ENCODE assay signal across 25 cellular contexts in genomic region chr1:27353629-27354028, GRCh38. TPM values are rescaled to one million over a fixed set of nuclear protein-coding genes. Genes with fewer than 3 reads are reported as not detected.
DNase-seq lines count a peak whose midpoint lies in the region; ATAC-seq and TF ChIP-seq lines count a peak whose summit lies in the region.
"Had no signal": no experiment of that assay in that cellular context is flagged by ENCODE, and none has a peak within 500 bp of the region (broad histone marks: within the 10 kb centered on the region; RNA-seq: fewer than 3 reads in every experiment).

No MANE protein-coding gene starts in this region.

- CTCF ChIA-PET in CD4-positive, alpha-beta T cell (lab: Charles Lee), result interaction anchor here (0.7 to 1.7 kb wide), 3 partner anchors 13 to 42 kb away, joined by 3 to 8 read pairs (median 3); partner anchors contain the start of gene MAP3K6
- CTCF ChIA-PET in activated CD8-positive, alpha-beta T cell treated with anti-CD3 and anti-CD28 coated beads, Interleukin-2, amount 10 ng/mL, durations not matched to agents 7 days and 5 days (lab: Charles Lee), result interaction anchor here (0.7 to 2.2 kb wide), 5 partner anchors 11 to 57 kb away, joined by 3 to 14 read pairs (median 4); partner anchors contain the start of genes MAP3K6 and SYTL1

- 87 to 96% methylated on average over 3 of the region's 3 CpGs for WGBS in tibial nerve, 2 donors

- TF ChIP-seq EP300 in tibial nerve (IDR thresholded peaks at IDR 0.05), result no peak

- peak overlapping the region; percentile 35 for H3K27ac ChIP-seq in CD4-positive, alpha-beta T cell (ENCODE audit: low read depth, low read length)
- peak overlapping the region; percentile 60 for H3K27ac ChIP-seq in neutrophil
- H3K27ac ChIP-seq in tibial nerve, result no peak overlapping the region
- H3K27ac ChIP-seq: HL-60, SJCRH30 had no signal

- peaks cover 13 to 34% of the 10 kb centered on the region in 2 experiments for H3K4me1 ChIP-seq in neutrophil (ENCODE audit: control insufficient read depth in 1 of 2, insufficient read depth in 1 of 2, low read depth in 1 of 2, low read length in 1 of 2)
- peaks cover 0 to 46% (median 31%) of the 10 kb centered on the region in 4 donors for H3K4me1 ChIP-seq in tibial nerve
- H3K4me1 ChIP-seq: SJCRH30 had no signal

- DNase-seq in activated T-cell treated with anti-CD3 and anti-CD28 coated beads, Interleukin-2, amount 50 U/mL, for 24 hours, result no peak
- DNase-seq in activated T-cell treated with anti-CD3 and anti-CD28 coated beads, Interleukin-2, amount 50 U/mL, for 72 hours, result no peak
- DNase-seq in CD4-positive, alpha-beta T cell, result no peak
- DNase-seq in activated CD8-positive, alpha-beta T cell treated with anti-CD3 and anti-CD28 coated beads, Interleukin-2, amount 10 ng/mL, durations not matched to agents 7 days and 5 days, result no peak
- no peak for DNase-seq in COLO829 (ENCODE audit: low spot score)
- no peak for DNase-seq in tibial nerve (ENCODE audit: low spot score in 2 of 2)
- DNase-seq: AML-193, GOT3, HCEC 1CT, KG1, NCI-H1105, NCI-H146, NCI-H2029 treated with DMSO at 0.1 percent for 48 hours, NCI-H226, NCI-H524, NCI-H774, SJCRH30 had no signal

- ATAC-seq in activated T-cell treated with anti-CD3 and anti-CD28 coated beads, Interleukin-2, amount 50 U/mL, for 72 hours (replicated peaks in 1 of 2), result no peak
- no peak for ATAC-seq in CD4-positive, alpha-beta T cell (ENCODE audit: poor library complexity)
- no peak for ATAC-seq in activated CD8-positive, alpha-beta T cell treated with anti-CD3 and anti-CD28 coated beads, Interleukin-2, amount 10 ng/mL, durations not matched to agents 7 days and 5 days
- no peak for ATAC-seq in HG03175 (IDR thresholded peaks at IDR 0.05; ENCODE audit: unreplicated experiment)
- ATAC-seq: Panc1 had no signal

- no peaks in the 10 kb centered on the region for H3K27me3 Mint-ChIP-seq in activated T-cell treated with anti-CD3 and anti-CD28 coated beads, Interleukin-2, amount 50 U/mL, for 24 hours
- no peaks in the 10 kb centered on the region for H3K27me3 Mint-ChIP-seq in activated T-cell treated with anti-CD3 and anti-CD28 coated beads, Interleukin-2, amount 50 U/mL, for 72 hours (ENCODE audit: low read depth)
- H3K27me3 Mint-ChIP-seq in CD4-positive, alpha-beta T cell, result no peaks in the 10 kb centered on the region
- H3K27me3 Mint-ChIP-seq in activated CD8-positive, alpha-beta T cell treated with anti-CD3 and anti-CD28 coated beads, Interleukin-2, amount 10 ng/mL, durations not matched to agents 7 days and 5 days (ENCODE audit: low read depth), result no peaks in the 10 kb centered on the region

- TF ChIP-seq CTCF in CD4-positive, alpha-beta T cell (IDR thresholded peaks at IDR 0.05), result no peak
- no peak for TF ChIP-seq CTCF in neutrophil (IDR thresholded peaks at IDR 0.05)
- no peak for TF ChIP-seq CTCF in tibial nerve (IDR thresholded peaks at IDR 0.05)

- no peaks in the 10 kb centered on the region for H3K9me3 ChIP-seq in CD4-positive, alpha-beta T cell (ENCODE audit: control insufficient read depth, low read length)
- no peaks in the 10 kb centered on the region for H3K9me3 ChIP-seq in neutrophil
- no peaks in the 10 kb centered on the region for H3K9me3 ChIP-seq in tibial nerve
- H3K9me3 ChIP-seq: SJCRH30 had no signal

- H3K4me1 Mint-ChIP-seq in activated T-cell treated with anti-CD3 and anti-CD28 coated beads, Interleukin-2, amount 50 U/mL, for 24 hours (ENCODE audit: low read depth), result peaks cover 31% of the 10 kb centered on the region
- H3K4me1 Mint-ChIP-seq in activated T-cell treated with anti-CD3 and anti-CD28 coated beads, Interleukin-2, amount 50 U/mL, for 72 hours (ENCODE audit: low read depth), result peaks cover 19% of the 10 kb centered on the region
- H3K4me1 Mint-ChIP-seq in CD4-positive, alpha-beta T cell (ENCODE audit: low read depth), result peaks cover 26% of the 10 kb centered on the region
- peaks cover 35% of the 10 kb centered on the region for H3K4me1 Mint-ChIP-seq in activated CD8-positive, alpha-beta T cell treated with anti-CD3 and anti-CD28 coated beads, Interleukin-2, amount 10 ng/mL, durations not matched to agents 7 days and 5 days (ENCODE audit: low read depth)

- intact Hi-C loops in CD4-positive, alpha-beta T cell (cut with DNase I, micrococcal nuclease), result no loop called here

- H3K27ac Mint-ChIP-seq in activated T-cell treated with anti-CD3 and anti-CD28 coated beads, Interleukin-2, amount 50 U/mL, for 24 hours, result peak overlapping the region; percentile 72
- no peak overlapping the region for H3K27ac Mint-ChIP-seq in activated T-cell treated with anti-CD3 and anti-CD28 coated beads, Interleukin-2, amount 50 U/mL, for 72 hours
- peak overlapping the region; percentile 6 for H3K27ac Mint-ChIP-seq in CD4-positive, alpha-beta T cell
- peak overlapping the region; percentile 16 for H3K27ac Mint-ChIP-seq in activated CD8-positive, alpha-beta T cell treated with anti-CD3 and anti-CD28 coated beads, Interleukin-2, amount 10 ng/mL, durations not matched to agents 7 days and 5 days
- H3K27ac Mint-ChIP-seq: CD14-positive monocyte had no signal

- H3K4me3 ChIP-seq in neutrophil (ENCODE audit: low read depth in 1 of 2, low read length in 1 of 2), result no peak overlapping the region
- no peak overlapping the region for H3K4me3 ChIP-seq in tibial nerve
- H3K4me3 ChIP-seq: SJCRH30 had no signal

- no peaks in the 10 kb centered on the region for H3K27me3 ChIP-seq in CD4-positive, alpha-beta T cell (ENCODE audit: control insufficient read depth, insufficient read depth, low read length)
- H3K27me3 ChIP-seq in neutrophil (peaks cover 2% of the 10 kb centered on the region), tibial nerve (peaks cover 0 to 19% of the 10 kb centered on the region in 2 donors)
- H3K27me3 ChIP-seq: SJCRH30 had no signal

- H3K36me3 ChIP-seq in neutrophil (peaks cover 57% of the 10 kb centered on the region), tibial nerve (peaks cover 3 to 58% (median 7%) of the 10 kb centered on the region in 3 donors)

- peaks cover 2% of the 10 kb centered on the region for H3K36me3 Mint-ChIP-seq in activated T-cell treated with anti-CD3 and anti-CD28 coated beads, Interleukin-2, amount 50 U/mL, for 24 hours (ENCODE audit: low read depth)
- no peaks in the 10 kb centered on the region for H3K36me3 Mint-ChIP-seq in activated T-cell treated with anti-CD3 and anti-CD28 coated beads, Interleukin-2, amount 50 U/mL, for 72 hours (ENCODE audit: insufficient read depth in 2 of 2)
- H3K36me3 Mint-ChIP-seq in CD4-positive, alpha-beta T cell (ENCODE audit: low read depth), result peaks cover 9% of the 10 kb centered on the region
- peaks cover 2% of the 10 kb centered on the region for H3K36me3 Mint-ChIP-seq in activated CD8-positive, alpha-beta T cell treated with anti-CD3 and anti-CD28 coated beads, Interleukin-2, amount 10 ng/mL, durations not matched to agents 7 days and 5 days (ENCODE audit: low read depth)

- no peak overlapping the region for H3K4me3 Mint-ChIP-seq in activated T-cell treated with anti-CD3 and anti-CD28 coated beads, Interleukin-2, amount 50 U/mL, for 24 hours
- no peak overlapping the region for H3K4me3 Mint-ChIP-seq in activated T-cell treated with anti-CD3 and anti-CD28 coated beads, Interleukin-2, amount 50 U/mL, for 72 hours
- no peak overlapping the region for H3K4me3 Mint-ChIP-seq in CD4-positive, alpha-beta T cell
- no peak overlapping the region for H3K4me3 Mint-ChIP-seq in activated CD8-positive, alpha-beta T cell treated with anti-CD3 and anti-CD28 coated beads, Interleukin-2, amount 10 ng/mL, durations not matched to agents 7 days and 5 days
- H3K4me3 Mint-ChIP-seq: CD14-positive monocyte had no signal

- TF ChIP-seq POLR2A in tibial nerve (IDR thresholded peaks at IDR 0.05), result no peak

- POLR2A ChIA-PET in CD4-positive, alpha-beta T cell (lab: Charles Lee), result interaction anchor here (1.3 kb wide), 1 partner anchor 13 kb away, joined by 7 read pairs; the partner anchor contains the start of gene MAP3K6
- POLR2A ChIA-PET in activated CD8-positive, alpha-beta T cell treated with anti-CD3 and anti-CD28 coated beads, Interleukin-2, amount 10 ng/mL, durations not matched to agents 7 days and 5 days (lab: Charles Lee), result no interaction called here

- H3K9me3 Mint-ChIP-seq in activated T-cell treated with anti-CD3 and anti-CD28 coated beads, Interleukin-2, amount 50 U/mL, for 24 hours, result no peaks in the 10 kb centered on the region
- no peaks in the 10 kb centered on the region for H3K9me3 Mint-ChIP-seq in activated T-cell treated with anti-CD3 and anti-CD28 coated beads, Interleukin-2, amount 50 U/mL, for 72 hours
- no peaks in the 10 kb centered on the region for H3K9me3 Mint-ChIP-seq in CD4-positive, alpha-beta T cell
- H3K9me3 Mint-ChIP-seq in activated CD8-positive, alpha-beta T cell treated with anti-CD3 and anti-CD28 coated beads, Interleukin-2, amount 10 ng/mL, durations not matched to agents 7 days and 5 days (ENCODE audit: insufficient read depth), result no peaks in the 10 kb centered on the region

RNA-seq across cellular contexts. Expression of gene SYTL1, which starts 11.8 kb away (rescaled TPM):
- 10 to 100 TPM; 73.1 to 89.9 TPM for total RNA-seq in activated T-cell treated with anti-CD3 and anti-CD28 coated beads, Interleukin-2, amount 50 U/mL, for 72 hours
- total RNA-seq in CD4-positive, alpha-beta T cell, result 100 to 1,000 TPM; 135 to 140 TPM
- 10 to 100 TPM; 81.0 to 83.1 TPM for total RNA-seq in activated CD8-positive, alpha-beta T cell treated with anti-CD3 and anti-CD28 coated beads, Interleukin-2, amount 10 ng/mL, durations not matched to agents 7 days and 5 days
- total RNA-seq in tibial nerve, result 1 to 10 TPM; 1.2 to 2.7 (median 1.7) TPM

RNA-seq across cellular contexts. Expression of gene MAP3K6, which starts 13.1 kb away (rescaled TPM):
- 10 to 100 TPM in 1 of 2 donors, 1 to 10 TPM in 1; 8.3 to 10.4 TPM for total RNA-seq in activated T-cell treated with anti-CD3 and anti-CD28 coated beads, Interleukin-2, amount 50 U/mL, for 72 hours
- total RNA-seq in CD4-positive, alpha-beta T cell, result 1 to 10 TPM; 8.5 to 8.8 TPM
- 10 to 100 TPM in 1 of 2 experiments, 1 to 10 TPM in 1; 7.8 to 12.3 TPM for total RNA-seq in activated CD8-positive, alpha-beta T cell treated with anti-CD3 and anti-CD28 coated beads, Interleukin-2, amount 10 ng/mL, durations not matched to agents 7 days and 5 days
- total RNA-seq in tibial nerve, result 100 to 1,000 TPM in 2 of 4 donors, 10 to 100 TPM in 2; 82.2 to 122 (median 101) TPM

RNA-seq across cellular contexts. Expression of gene FCN3, which starts 21.0 kb away (rescaled TPM):
- total RNA-seq in activated T-cell treated with anti-CD3 and anti-CD28 coated beads, Interleukin-2, amount 50 U/mL, for 72 hours, result not detected
- not detected for total RNA-seq in CD4-positive, alpha-beta T cell
- total RNA-seq in activated CD8-positive, alpha-beta T cell treated with anti-CD3 and anti-CD28 coated beads, Interleukin-2, amount 10 ng/mL, durations not matched to agents 7 days and 5 days, result not detected
- total RNA-seq in tibial nerve, result 1 to 10 TPM in 3 of 4 donors, not detected in 1; 2.5 to 8.7 (median 3.7) TPM
- total RNA-seq: A172, G401, HT-29, SJCRH30 had no signal

RNA-seq across cellular contexts. Expression of gene CD164L2, which starts 29.5 kb away (rescaled TPM):
- total RNA-seq in activated T-cell treated with anti-CD3 and anti-CD28 coated beads, Interleukin-2, amount 50 U/mL, for 72 hours, result not detected
- total RNA-seq in CD4-positive, alpha-beta T cell, result not detected
- not detected for total RNA-seq in activated CD8-positive, alpha-beta T cell treated with anti-CD3 and anti-CD28 coated beads, Interleukin-2, amount 10 ng/mL, durations not matched to agents 7 days and 5 days
- not detected for total RNA-seq in tibial nerve
- total RNA-seq: A172, G401, HT-29, SJCRH30 had no signal

RNA-seq across cellular contexts. Expression of gene TMEM222, which starts 31.7 kb away (rescaled TPM):
- 10 to 100 TPM; 41.9 to 61.3 TPM for total RNA-seq in activated T-cell treated with anti-CD3 and anti-CD28 coated beads, Interleukin-2, amount 50 U/mL, for 72 hours
- 10 to 100 TPM; 21.8 to 22.5 TPM for total RNA-seq in CD4-positive, alpha-beta T cell
- total RNA-seq in activated CD8-positive, alpha-beta T cell treated with anti-CD3 and anti-CD28 coated beads, Interleukin-2, amount 10 ng/mL, durations not matched to agents 7 days and 5 days, result 10 to 100 TPM; 35.2 to 38.5 TPM
- total RNA-seq in tibial nerve, result 10 to 100 TPM; 21.4 to 35.4 (median 27.5) TPM

Comparison
In these comparisons a context has a peak if more than half of its experiments do, and no peak if none do; other contexts are left out.
1. H3K27ac ChIP-seq: peak in CD4-positive, alpha-beta T cell (single experiment) and neutrophil (single experiment); none in tibial nerve (0 of 4).
2. RNA of gene SYTL1, which starts 11.8 kb away (total RNA-seq): 135 to 140 TPM in CD4-positive, alpha-beta T cell, 73.1 to 89.9 TPM in activated T-cell treated with anti-CD3 and anti-CD28 coated beads, Interleukin-2, amount 50 U/mL, for 72 hours and 81.0 to 83.1 TPM in activated CD8-positive, alpha-beta T cell treated with anti-CD3 and anti-CD28 coated beads, Interleukin-2, amount 10 ng/mL, durations not matched to agents 7 days and 5 days; 1.2 to 2.7 TPM in tibial nerve; every median in the first group is over 10 times any median in the second.
3. RNA of gene MAP3K6, which starts 13.1 kb away (total RNA-seq): 82.2 to 122 TPM in tibial nerve; 7.8 to 12.3 TPM in activated CD8-positive, alpha-beta T cell treated with anti-CD3 and anti-CD28 coated beads, Interleukin-2, amount 10 ng/mL, durations not matched to agents 7 days and 5 days, 8.3 to 10.4 TPM in activated T-cell treated with anti-CD3 and anti-CD28 coated beads, Interleukin-2, amount 50 U/mL, for 72 hours and 8.5 to 8.8 TPM in CD4-positive, alpha-beta T cell; every median in the first group is over 4 times any median in the second.